Comparison of ENCODE assay signal across 8 cellular contexts in the genomic region with DNA sequence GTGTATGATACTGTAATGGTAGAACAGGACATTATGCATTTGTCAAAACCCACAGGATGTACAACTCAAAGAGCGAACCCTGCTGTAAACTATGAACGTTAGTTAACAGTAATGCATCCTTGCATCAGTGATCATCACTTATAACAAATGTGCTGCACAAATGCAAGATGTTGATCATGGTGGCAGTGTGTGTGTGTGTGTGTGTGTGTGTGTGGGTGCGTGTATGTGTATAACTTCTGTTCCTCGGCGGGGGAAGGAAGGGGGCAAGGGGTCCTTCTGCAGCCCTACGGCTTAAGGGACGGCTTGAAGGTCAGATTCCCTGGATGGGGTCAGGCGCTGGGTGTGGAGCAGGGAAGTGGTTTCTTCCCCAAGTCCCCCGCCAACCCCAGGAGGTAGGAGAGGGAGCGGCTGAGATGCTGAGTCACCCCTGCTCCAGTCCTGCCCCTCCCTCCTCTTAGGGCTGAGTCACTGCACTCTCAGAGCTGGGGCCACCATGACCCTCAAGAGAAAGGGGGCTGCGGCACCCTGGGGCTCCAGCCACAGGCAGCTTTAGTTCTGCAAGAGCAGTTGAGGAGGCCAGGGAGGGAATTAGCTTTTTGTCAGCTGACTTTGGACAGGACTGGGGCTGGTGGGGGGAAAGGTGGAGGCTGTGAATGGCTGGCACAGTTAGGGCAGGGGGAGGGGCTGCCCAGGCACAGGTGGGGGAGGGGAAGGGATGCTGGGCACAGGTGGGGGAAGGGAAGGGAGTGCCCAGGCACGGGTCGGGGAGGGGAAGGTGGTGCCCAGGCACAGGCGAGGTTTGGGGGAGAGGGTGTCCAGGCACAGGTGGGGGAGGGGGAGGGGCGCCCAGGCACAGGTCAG. TPM values are rescaled to one million over a fixed set of nuclear protein-coding genes. Genes with fewer than 3 reads are reported as not detected.
DNase-seq lines count a peak whose midpoint lies in the region; ATAC-seq and TF ChIP-seq lines count a peak whose summit lies in the region.

No MANE protein-coding gene starts in this region.

- 15 to 26% methylated on average over 7 to 9 of the region's 15 CpGs for WGBS in esophagus squamous epithelium, 2 donors
- 22 to 29% (median 25%) methylated on average over 15 of the region's 15 CpGs for WGBS in ovary, 3 donors

- no peak for TF ChIP-seq CTCF in esophagus squamous epithelium (IDR thresholded peaks at IDR 0.05)
- TF ChIP-seq CTCF in ovary (IDR thresholded peaks at IDR 0.05), result no peak

- H3K4me3 ChIP-seq in esophagus squamous epithelium, result peak overlapping the region in 1 of 4 donors; percentile 40
- no peak overlapping the region for H3K4me3 ChIP-seq in ovary

- H3K27ac ChIP-seq in esophagus squamous epithelium (peak overlapping the region; percentile 73 to 76 (median 76)), ovary (no peak overlapping the region)

- H3K36me3 ChIP-seq in esophagus squamous epithelium (no peaks in the 10 kb centered on the region), ovary (no peaks in the 10 kb centered on the region)

- ATAC-seq in HG03378 (IDR thresholded peaks at IDR 0.05; ENCODE audit: unreplicated experiment) (no peak), GM18498 (IDR thresholded peaks at IDR 0.05; ENCODE audit: unreplicated experiment) (no peak)

- H3K9me3 ChIP-seq in esophagus squamous epithelium, result no peaks in the 10 kb centered on the region
- no peaks in the 10 kb centered on the region for H3K9me3 ChIP-seq in ovary

- peaks cover 26 to 48% (median 28%) of the 10 kb centered on the region in 3 donors for H3K4me1 ChIP-seq in esophagus squamous epithelium
- H3K4me1 ChIP-seq in ovary (ENCODE audit: insufficient read depth), result peaks cover 1% of the 10 kb centered on the region

- H3K27me3 ChIP-seq in esophagus squamous epithelium (peaks cover 0 to 6% (median 0%) of the 10 kb centered on the region in 4 donors), ovary (no peaks in the 10 kb centered on the region)

- TF ChIP-seq EP300 in ovary (IDR thresholded peaks at IDR 0.05), result no peak

- DNase-seq in EH (ENCODE audit: low read depth) (peak; percentile 95), NCI-H446 treated with DMSO at 0.1 percent for 48 hours (lab: John Stamatoyannopoulos, UW) (peak; percentile 3), esophagus squamous epithelium (lab: John Stamatoyannopoulos, UW) (no peak), ovary (peak in 3 of 5 donors; percentile 46 to 54 (median 49)), cortex of kidney (lab: John Stamatoyannopoulos, UW) (no peak)
- peak; percentile 60 for DNase-seq in activated CD8-positive, alpha-beta memory T cell treated with anti-CD3 and anti-CD28 coated beads, Interleukin-2, amount 50 U/mL, for 4 hours

- intact Hi-C loops in esophagus squamous epithelium (cut with DNase I), result no loop called here
- intact Hi-C loops in ovary (cut with DNase I), result no loop called here

- TF ChIP-seq POLR2A in esophagus squamous epithelium (IDR thresholded peaks at IDR 0.05), result no peak
- TF ChIP-seq POLR2A in ovary (IDR thresholded peaks at IDR 0.05), result no peak

RNA-seq across cellular contexts. Expression of gene CTSD, which starts 8.8 kb away (rescaled TPM):
- 100 to 1,000 TPM; 369 to 649 (median 567) TPM for total RNA-seq in esophagus squamous epithelium
- total RNA-seq in ovary, result 100 to 1,000 TPM; 107 to 545 (median 191) TPM
- polyA plus RNA-seq in ovary, result 100 to 1,000 TPM in 1 of 2 donors, 10 to 100 TPM in 1; 89.0 to 200 TPM

RNA-seq across cellular contexts. Expression of gene IFITM10, which starts 22.1 kb away (rescaled TPM):
- total RNA-seq in esophagus squamous epithelium (1 to 10 TPM in 3 of 4 donors, under 1 TPM in 1; 0.88 to 6.3 (median 2.4) TPM), ovary (1 to 10 TPM in 3 of 7 donors, under 1 TPM in 4; 0.56 to 3.6 (median 0.98) TPM)
- under 1 TPM; 0.15 to 0.22 TPM for polyA plus RNA-seq in ovary

Comparison
In these comparisons a context has a peak if more than half of its experiments do, and no peak if none do; other contexts are left out.
1. DNase-seq: peak in EH (single experiment), NCI-H446 treated with DMSO at 0.1 percent for 48 hours (single experiment), activated CD8-positive, alpha-beta memory T cell treated with anti-CD3 and anti-CD28 coated beads, Interleukin-2, amount 50 U/mL, for 4 hours (single experiment) and ovary (3 of 5); none in esophagus squamous epithelium (single experiment) and cortex of kidney (single experiment).
2. H3K27ac ChIP-seq: peak in esophagus squamous epithelium (4 of 4); none in ovary (0 of 2).